8 cellular contexts compared by ENCODE assay signal in the genomic region with DNA sequence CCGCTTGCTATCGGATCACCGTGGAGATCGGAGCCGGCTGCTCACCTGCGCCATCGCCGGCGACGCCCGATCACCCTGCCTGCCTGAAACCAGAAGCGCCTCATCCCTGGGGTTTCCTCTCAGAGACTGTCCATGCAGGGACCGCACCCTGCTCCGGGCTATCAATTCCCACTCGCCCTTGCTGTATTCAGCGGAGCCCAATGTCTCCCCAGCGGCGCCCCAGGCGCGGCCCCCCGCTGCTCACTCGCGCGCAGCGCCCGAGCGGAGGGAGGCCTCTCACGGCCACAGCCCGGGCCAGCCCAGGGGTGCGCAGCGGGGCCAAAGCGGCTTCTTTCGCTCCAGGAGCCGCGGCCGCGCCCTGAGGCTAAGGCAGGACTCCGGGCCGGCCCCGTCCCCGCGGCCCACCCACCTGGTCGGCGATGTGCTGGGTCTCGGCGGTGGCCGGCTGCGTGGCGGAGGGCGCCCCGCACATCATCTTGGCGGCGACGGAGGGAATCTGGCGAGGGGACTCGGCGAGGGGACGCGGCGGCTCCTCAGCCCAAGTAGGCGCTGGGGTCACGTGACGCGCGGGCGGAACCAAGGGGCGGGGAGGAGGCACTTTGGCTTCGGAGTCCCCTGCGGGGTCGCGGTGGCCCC. TPM values are rescaled to one million over a fixed set of nuclear protein-coding genes. Genes with fewer than 3 reads are reported as not detected.
A peak's percentile ranks its signal among the peaks of the same experiment; 100 is the strongest.
DNase-seq lines count a peak whose midpoint lies in the region; ATAC-seq, FAIRE-seq and TF ChIP-seq lines count a peak whose summit lies in the region.

A gene with protein sequence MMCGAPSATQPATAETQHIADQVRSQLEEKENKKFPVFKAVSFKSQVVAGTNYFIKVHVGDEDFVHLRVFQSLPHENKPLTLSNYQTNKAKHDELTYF (minus strand): TSS at position 514 of the 636 bp plus-strand sequence. CDS start 39 bp downstream, at position 475.

- peak; percentile 52; the same call in 1 of the 2 replicates for TF ChIP-seq POLR2A in GM12891 (IDR thresholded peaks at IDR 0.05; ENCODE audit: low read depth, low read length)

- DNase-seq in GM12891 (ENCODE audit: insufficient read length, low spot score) (peak; percentile 89), NCI-H146 treated with DMSO at 0.1 percent for 48 hours (lab: John Stamatoyannopoulos, UW; ENCODE audit: unreplicated experiment) (peak; percentile 27), caudate nucleus (lab: John Stamatoyannopoulos, UW) (peak in 60 of 61 donors; percentile 24 to 94 (median 80)), islet precursor cell (peak; percentile 74), RCC 7860 (ENCODE audit: low spot score) (no peak)
- DNase-seq in activated CD4-positive, CD25-positive, alpha-beta regulatory T cell (lab: John Stamatoyannopoulos, UW) = peak; percentile 56 to 73 (median 66)
- peak; percentile 38 to 83 (median 79) for DNase-seq in stimulated activated CD4-positive, alpha-beta T cell treated with anti-CD3 and anti-CD28 coated beads, Interleukin-12 subunit alpha, Interleukin-12 subunit beta, amount 100 ng/mL, for 48 hours (ENCODE audit: low read depth in 2 of 3, low spot score in 1 of 3)

- ATAC-seq in HG02623 (IDR thresholded peaks at IDR 0.05; ENCODE audit: unreplicated experiment) = peak; percentile 66

- FAIRE-seq in GM12891 (lab: Jason Lieb, UNC) = peak; percentile 83
- no peak for FAIRE-seq in RCC 7860 (lab: Jason Lieb, UNC)

- peak within 1 kb of the TSS; percentile 83 for H3K27ac ChIP-seq in caudate nucleus (ENCODE audit: low read depth, low read length)

TF ChIP-seq in GM12891, 5 proteins besides CTCF, POLR2A, EP300 and RAD21:
- TF ChIP-seq POLR2AphosphoS5 (IDR thresholded peaks at IDR 0.05; ENCODE audit: low read depth, low read length) (peak; percentile 40; the same call in 1 of the 2 replicates), POU2F2 (IDR thresholded peaks at IDR 0.05; ENCODE audit: low read depth, low read length) (no peak), TAF1 (IDR thresholded peaks at IDR 0.05; ENCODE audit: low read depth, low read length) (peak; percentile 68), PAX5 (IDR thresholded peaks at IDR 0.05; ENCODE audit: insufficient read depth, low read length, severe bottlenecking) (no peak), SPI1 (IDR thresholded peaks at IDR 0.05; ENCODE audit: low read depth, low read length) (no peak)

RNA-seq across cellular contexts. Expression of the gene that starts here (rescaled TPM):
- polyA plus RNA-seq in GM12891 (2012; ENCODE audit: low read depth, missing spikeins) = 46.0 TPM
